In genomic region chr15:35136552-35136951, GRCh38 we compare ENCODE assay signal across 15 cellular contexts. TPM values are rescaled to one million over a fixed set of nuclear protein-coding genes. Genes with fewer than 3 reads are reported as not detected.
DNase-seq lines count a peak whose midpoint lies in the region; ATAC-seq and TF ChIP-seq lines count a peak whose summit lies in the region.
"Had no signal": no experiment of that assay in that cellular context is flagged by ENCODE, and none has a peak within 500 bp of the region (broad histone marks: within the 10 kb centered on the region; RNA-seq: fewer than 3 reads in every experiment).

No MANE protein-coding gene starts in this region.

- H3K27me3 ChIP-seq in KMS-11 (ENCODE audit: insufficient read depth, low read depth) (no peaks in the 10 kb centered on the region), colonic mucosa (no peaks in the 10 kb centered on the region)
- H3K27me3 ChIP-seq: Peyer's patch had no signal

- DNase-seq in nucleus accumbens (lab: John Stamatoyannopoulos, UW) (no peak), NCI-H2196 treated with DMSO at 0.1 percent for 48 hours (lab: John Stamatoyannopoulos, UW; ENCODE audit: unreplicated experiment) (no peak), colonic mucosa (no peak)
- DNase-seq in stimulated activated naive CD8-positive, alpha-beta T cell treated with anti-CD3 and anti-CD28 coated beads, Interleukin-15, amount 100 ng/mL, for 72 hours = no peak
- DNase-seq: activated T-cell treated with anti-CD3 and anti-CD28 coated beads, Interleukin-2, amount 50 U/mL, for 1 hour; mucosa of descending colon; NCI-H1694 treated with DMSO at 0.1 percent for 48 hours; Peyer's patch had no signal

- no peaks in the 10 kb centered on the region for H3K9me3 ChIP-seq in colonic mucosa
- H3K9me3 ChIP-seq: mucosa of descending colon, Peyer's patch had no signal

- H3K27me3 Mint-ChIP-seq in stimulated activated naive CD8-positive, alpha-beta T cell treated with anti-CD3 and anti-CD28 coated beads, Interleukin-15, amount 100 ng/mL, for 72 hours = no peaks in the 10 kb centered on the region
- H3K27me3 Mint-ChIP-seq: brain had no signal

- H3K36me3 ChIP-seq in KMS-11 (ENCODE audit: insufficient read depth) (no peaks in the 10 kb centered on the region), colonic mucosa (no peaks in the 10 kb centered on the region)
- H3K36me3 ChIP-seq: Peyer's patch had no signal

- peaks cover 0 to 4% of the 10 kb centered on the region in 2 donors for H3K9me3 Mint-ChIP-seq in stimulated activated naive CD8-positive, alpha-beta T cell treated with anti-CD3 and anti-CD28 coated beads, Interleukin-15, amount 100 ng/mL, for 72 hours

- H3K27ac ChIP-seq in KMS-11 (peak overlapping the region; percentile 58), colonic mucosa (no peak overlapping the region)
- H3K27ac ChIP-seq: epithelial cell of prostate, Peyer's patch had no signal

- H3K9ac ChIP-seq in KMS-11 (no peak overlapping the region; the same call in 1 of the 2 replicates), colonic mucosa (ENCODE audit: low read depth in 2 of 2, low read length in 2 of 2) (no peak overlapping the region)

- peak overlapping the region; percentile 51 for H2AFZ ChIP-seq in KMS-11 (ENCODE audit: low read depth)

- no peak overlapping the region for H3K4me3 Mint-ChIP-seq in stimulated activated naive CD8-positive, alpha-beta T cell treated with anti-CD3 and anti-CD28 coated beads, Interleukin-15, amount 100 ng/mL, for 72 hours
- H3K4me3 Mint-ChIP-seq: brain, CD14-positive monocyte had no signal

- no peak overlapping the region for H3K27ac Mint-ChIP-seq in stimulated activated naive CD8-positive, alpha-beta T cell treated with anti-CD3 and anti-CD28 coated beads, Interleukin-15, amount 100 ng/mL, for 72 hours
- H3K27ac Mint-ChIP-seq: CD14-positive monocyte had no signal

- peak overlapping the region; percentile 78 for H3K4me2 ChIP-seq in KMS-11

- no peaks in the 10 kb centered on the region for H3K79me2 ChIP-seq in KMS-11 (ENCODE audit: insufficient read depth, low read depth)

- H4K20me1 ChIP-seq in KMS-11 (ENCODE audit: insufficient read depth) = no peaks in the 10 kb centered on the region

- H3K4me3 ChIP-seq in KMS-11 (IDR thresholded peaks at IDR 0.05; ENCODE audit: insufficient read depth, low read depth, low read length) (no peak overlapping the region), colonic mucosa (no peak overlapping the region)
- H3K4me3 ChIP-seq: mucosa of descending colon, Peyer's patch had no signal

- no peaks in the 10 kb centered on the region for H3K4me1 Mint-ChIP-seq in stimulated activated naive CD8-positive, alpha-beta T cell treated with anti-CD3 and anti-CD28 coated beads, Interleukin-15, amount 100 ng/mL, for 72 hours
- H3K4me1 Mint-ChIP-seq: brain had no signal

- ATAC-seq in GM18519 (IDR thresholded peaks at IDR 0.05; ENCODE audit: low FRiP score, unreplicated experiment) (peak; percentile 95), GM21381 (IDR thresholded peaks at IDR 0.05; ENCODE audit: unreplicated experiment) (peak; percentile 98), HG02981 (IDR thresholded peaks at IDR 0.05; ENCODE audit: unreplicated experiment) (peak; percentile 95)
- ATAC-seq in stimulated activated naive CD8-positive, alpha-beta T cell treated with anti-CD3 and anti-CD28 coated beads, Interleukin-15, amount 100 ng/mL, for 72 hours = no peak
- ATAC-seq: mucosa of descending colon had no signal

- peaks cover 22% of the 10 kb centered on the region for H3K4me1 ChIP-seq in KMS-11 (ENCODE audit: low read depth, poor library complexity, severe bottlenecking)
- H3K4me1 ChIP-seq in colonic mucosa = no peaks in the 10 kb centered on the region
- H3K4me1 ChIP-seq: Peyer's patch had no signal

- intact Hi-C loops in colonic mucosa (cut with DNase I) = no loop called here

- no peak for TF ChIP-seq CTCF in KMS-11 (conservative IDR thresholded peaks at IDR 0.05; ENCODE audit: low read depth, low read length)
- no peak for TF ChIP-seq CTCF in colonic mucosa (IDR thresholded peaks at IDR 0.05)

RNA-seq across cellular contexts. Expression of gene NANOGP8, which starts 51.5 kb away (rescaled TPM):
- not detected for total RNA-seq in colonic mucosa
